Comparison of ENCODE assay signal across 8 cellular contexts in the genomic region with DNA sequence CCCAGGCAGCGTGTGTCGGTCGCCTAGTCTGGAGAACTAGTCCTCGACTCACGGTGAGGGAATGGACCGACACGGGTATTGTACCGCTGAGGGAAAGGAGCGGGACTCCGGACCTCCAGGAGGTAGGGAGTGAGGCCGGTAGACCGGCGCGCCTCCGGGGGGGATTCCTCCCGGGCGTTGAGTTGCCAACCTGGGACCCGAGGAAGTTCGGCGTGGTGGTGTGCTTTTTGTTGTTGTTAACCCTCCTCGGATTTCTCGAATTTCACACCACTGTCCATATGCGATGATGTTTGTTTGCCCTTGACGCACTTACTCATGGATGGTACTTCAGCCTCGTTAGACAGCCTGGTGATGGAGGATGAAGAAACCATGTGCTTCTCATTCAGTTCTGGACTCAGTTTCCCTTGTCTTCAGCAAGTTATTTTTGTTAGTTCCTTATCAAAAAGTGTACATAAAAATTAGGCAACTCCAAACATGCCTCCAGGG. TPM values are rescaled to one million over a fixed set of nuclear protein-coding genes. Genes with fewer than 3 reads are reported as not detected.
DNase-seq lines count a peak whose midpoint lies in the region; ATAC-seq, FAIRE-seq and TF ChIP-seq lines count a peak whose summit lies in the region.
"Not testable (repeated sequence)": the region's sequence is repeated elsewhere in the genome, so short reads cannot be mapped to it uniquely, and the experiment has no call there.

No MANE protein-coding gene starts in this region.

- H3K4me2 ChIP-seq in keratinocyte (ENCODE audit: control insufficient read depth, extremely low read depth, insufficient read depth, low read depth, low read length) (peak overlapping the region; percentile 69), neural progenitor cell (peak overlapping the region; percentile 94)

- DNase-seq in Caco-2; HL-60 (ENCODE audit: low read depth in 1 of 2, low spot score in 1 of 2); activated naive CD8-positive, alpha-beta T cell treated with anti-CD3 and anti-CD28 coated beads, Interleukin-2, amount 10 ng/mL, durations not matched to agents 7 days and 5 days; endothelial cell (ENCODE audit: low spot score); keratinocyte (ENCODE audit: low read depth, low spot score); neural progenitor cell (ENCODE audit: low spot score): not testable (repeated sequence)
- peak in 1 of 2 experiments; percentile 3 for DNase-seq in SJCRH30

- BruUV-seq in Caco-2 (replicated peaks; lab: Mats Ljungman, UMichigan): TSS peak; percentile 46

- H3K9ac ChIP-seq in keratinocyte (ENCODE audit: control insufficient read depth, extremely low read depth, insufficient read depth, low read length) (peak overlapping the region; percentile 97), neural progenitor cell (peak overlapping the region; percentile 100)

- H3K36me3 Mint-ChIP-seq in Caco-2 (ENCODE audit: insufficient read depth, unreplicated experiment): peaks cover 70% of the 10 kb centered on the region
- peaks cover 33% of the 10 kb centered on the region for H3K36me3 Mint-ChIP-seq in activated naive CD8-positive, alpha-beta T cell treated with anti-CD3 and anti-CD28 coated beads, Interleukin-2, amount 10 ng/mL, durations not matched to agents 7 days and 5 days
- H3K36me3 Mint-ChIP-seq in endothelial cell (ENCODE audit: low read depth, unreplicated experiment): peaks cover 31% of the 10 kb centered on the region
- peaks cover 40% of the 10 kb centered on the region for H3K36me3 Mint-ChIP-seq in neural progenitor cell

- POLR2A ChIA-PET in Caco-2 (lab: Charles Lee); activated naive CD8-positive, alpha-beta T cell treated with anti-CD3 and anti-CD28 coated beads, Interleukin-2, amount 10 ng/mL, durations not matched to agents 7 days and 5 days (lab: Charles Lee): not testable (repeated sequence)

- intact Hi-C loops in Caco-2 (cut with micrococcal nuclease; ENCODE audit: unreplicated experiment): loop anchor here (5.0 kb wide), 1 partner anchor 38 kb away; no protein-coding TSS in a partner anchor

- not testable (repeated sequence) for H3K9me1 ChIP-seq in keratinocyte (ENCODE audit: control insufficient read depth, extremely low read depth, insufficient read depth, low read length)

- dilution Hi-C loops in keratinocyte (cut with MboI; ENCODE audit: extremely low pct_ligation_motif_present, low sequenced_read_pairs): not testable (repeated sequence)

- FAIRE-seq in keratinocyte (lab: Jason Lieb, UNC): not testable (repeated sequence)

- not testable (repeated sequence) for TF ChIP-seq CTCF in Caco-2 (IDR thresholded peaks at IDR 0.05; ENCODE audit: insufficient read depth in 1 of 2, low read depth in 1 of 2, low read length in 1 of 2, severe bottlenecking in 1 of 2, unreplicated experiment in 1 of 2); HL-60 (IDR thresholded peaks at IDR 0.05; ENCODE audit: insufficient read depth, low read length); endothelial cell (IDR thresholded peaks at IDR 0.05; ENCODE audit: unreplicated experiment); keratinocyte (optimal IDR thresholded peaks at IDR 0.05 in 1 of 3, IDR thresholded peaks at IDR 0.05 in 1 of 3, conservative IDR thresholded peaks at IDR 0.05 in 1 of 3; ENCODE audit: extremely low read depth in 1 of 3, insufficient read depth in 2 of 3, low read length in 3 of 3); neural progenitor cell (IDR thresholded peaks at IDR 0.05)

- not testable (repeated sequence) for H3K4me1 Mint-ChIP-seq in Caco-2 (ENCODE audit: low read depth, unreplicated experiment)
- H3K4me1 Mint-ChIP-seq in activated naive CD8-positive, alpha-beta T cell treated with anti-CD3 and anti-CD28 coated beads, Interleukin-2, amount 10 ng/mL, durations not matched to agents 7 days and 5 days: peaks cover 44% of the 10 kb centered on the region
- H3K4me1 Mint-ChIP-seq in endothelial cell (ENCODE audit: unreplicated experiment) (peaks cover 29% of the 10 kb centered on the region), neural progenitor cell (peaks cover 29% of the 10 kb centered on the region)

- not testable (repeated sequence) for H3K9me3 Mint-ChIP-seq in Caco-2 (ENCODE audit: unreplicated experiment); activated naive CD8-positive, alpha-beta T cell treated with anti-CD3 and anti-CD28 coated beads, Interleukin-2, amount 10 ng/mL, durations not matched to agents 7 days and 5 days; endothelial cell (ENCODE audit: unreplicated experiment); neural progenitor cell

- H3K4me3 Mint-ChIP-seq in Caco-2 (ENCODE audit: unreplicated experiment) (peak overlapping the region; percentile 98), endothelial cell (ENCODE audit: unreplicated experiment) (peak overlapping the region; percentile 97), neural progenitor cell (peak overlapping the region; percentile 97)
- peak overlapping the region; percentile 98 for H3K4me3 Mint-ChIP-seq in activated naive CD8-positive, alpha-beta T cell treated with anti-CD3 and anti-CD28 coated beads, Interleukin-2, amount 10 ng/mL, durations not matched to agents 7 days and 5 days

- not testable (repeated sequence) for H3F3A ChIP-seq in neural progenitor cell (ENCODE audit: low read depth)

- not testable (repeated sequence) for ATAC-seq in activated naive CD8-positive, alpha-beta T cell treated with anti-CD3 and anti-CD28 coated beads, Interleukin-2, amount 10 ng/mL, durations not matched to agents 7 days and 5 days (ENCODE audit: low read depth)

- not testable (repeated sequence) for H3K27me3 Mint-ChIP-seq in Caco-2 (ENCODE audit: insufficient read depth, unreplicated experiment); activated naive CD8-positive, alpha-beta T cell treated with anti-CD3 and anti-CD28 coated beads, Interleukin-2, amount 10 ng/mL, durations not matched to agents 7 days and 5 days; endothelial cell (ENCODE audit: unreplicated experiment); neural progenitor cell (ENCODE audit: insufficient read depth, low read depth)

- peaks cover 20% of the 10 kb centered on the region for H3K9me3 ChIP-seq in Caco-2
- not testable (repeated sequence) for H3K9me3 ChIP-seq in SJCRH30 (replicated peaks); keratinocyte (ENCODE audit: control insufficient read depth, low read depth, low read length); neural progenitor cell (ENCODE audit: low read depth)

- H3K4me1 ChIP-seq in Caco-2: peaks cover 11% of the 10 kb centered on the region
- H3K4me1 ChIP-seq in SJCRH30, neural progenitor cell: not testable (repeated sequence)
- peaks cover 14% of the 10 kb centered on the region for H3K4me1 ChIP-seq in keratinocyte (ENCODE audit: control insufficient read depth, extremely low read depth, insufficient read depth, low read length)

- H4K20me1 ChIP-seq in keratinocyte (ENCODE audit: control insufficient read depth, extremely low read depth, insufficient read depth, low read length): not testable (repeated sequence)
- peaks cover 13% of the 10 kb centered on the region for H4K20me1 ChIP-seq in neural progenitor cell (ENCODE audit: low read depth)

- H3K27ac Mint-ChIP-seq in Caco-2 (ENCODE audit: unreplicated experiment): peak overlapping the region; percentile 97
- peak overlapping the region; percentile 98 for H3K27ac Mint-ChIP-seq in activated naive CD8-positive, alpha-beta T cell treated with anti-CD3 and anti-CD28 coated beads, Interleukin-2, amount 10 ng/mL, durations not matched to agents 7 days and 5 days
- peak overlapping the region; percentile 97 for H3K27ac Mint-ChIP-seq in endothelial cell (ENCODE audit: unreplicated experiment)
- H3K27ac Mint-ChIP-seq in neural progenitor cell: peak overlapping the region; percentile 94

- H3K36me3 ChIP-seq in Caco-2 (ENCODE audit: control insufficient read depth, insufficient read depth, low read length); keratinocyte (ENCODE audit: control insufficient read depth in 2 of 2, extremely low read depth in 1 of 2, insufficient read depth in 2 of 2, low read length in 2 of 2); neural progenitor cell: not testable (repeated sequence)
- H3K36me3 ChIP-seq in SJCRH30: peaks cover 30% of the 10 kb centered on the region

- CTCF ChIA-PET in Caco-2 (lab: Charles Lee): not testable (repeated sequence)

- not testable (repeated sequence) for H3K27me3 ChIP-seq in Caco-2 (replicated peaks; ENCODE audit: control insufficient read depth, insufficient read depth, low read length); HL-60 (ENCODE audit: insufficient read depth, poor library complexity, severe bottlenecking); SJCRH30; keratinocyte (ENCODE audit: control insufficient read depth, extremely low read depth, insufficient read depth, low read length); neural progenitor cell

- H2AFZ ChIP-seq in keratinocyte (ENCODE audit: control insufficient read depth, low read length) (peak overlapping the region; percentile 100), neural progenitor cell (replicated peaks) (peak overlapping the region; percentile 100)

- H3K27ac ChIP-seq in HL-60 (replicated peaks) (peak overlapping the region; percentile 100), SJCRH30 (peak overlapping the region; percentile 99), keratinocyte (ENCODE audit: control insufficient read depth, insufficient read depth, low read length) (peak overlapping the region; percentile 98), neural progenitor cell (peak overlapping the region; percentile 100), temporal lobe (ENCODE audit: low read depth, low read length) (peak overlapping the region; percentile 95)

- H3K4me3 ChIP-seq in Caco-2 (ENCODE audit: low read depth, low read length) (peak overlapping the region; percentile 92), HL-60 (replicated peaks; ENCODE audit: insufficient read depth, low read length) (peak overlapping the region; percentile 85), SJCRH30 (peak overlapping the region; percentile 98), keratinocyte (ENCODE audit: control insufficient read depth in 2 of 3, extremely low read depth in 1 of 3, insufficient read depth in 2 of 3, low read depth in 1 of 3, low read length in 3 of 3) (peak overlapping the region; percentile 87 to 98 (median 93)), neural progenitor cell (peak overlapping the region; percentile 100)

- H3K79me2 ChIP-seq in keratinocyte (ENCODE audit: control insufficient read depth, insufficient read depth, low read length) (peaks cover 45% of the 10 kb centered on the region), neural progenitor cell (ENCODE audit: low read depth) (peaks cover 92% of the 10 kb centered on the region)

RNA-seq across cellular contexts. Expression of a gene that starts 0.3 kb away (rescaled TPM):
- total RNA-seq in Caco-2 (2022) (165 and 185 TPM in 2 replicates), endothelial cell (ENCODE audit: unreplicated experiment) (120 TPM), neural progenitor cell (ENCODE audit: low replicate concordance) (70.9 and 112 TPM in 2 replicates), temporal lobe (38.1 TPM)
- total RNA-seq in SJCRH30 (2014; rRNA removed; shearing (Covaris generic)): 75.4 and 89.3 TPM in 2 replicates
- total RNA-seq in activated naive CD8-positive, alpha-beta T cell treated with anti-CD3 and anti-CD28 coated beads, Interleukin-2, amount 10 ng/mL, durations not matched to agents 7 days and 5 days: 100 to 1,000 TPM; 119 to 128 TPM
- polyA plus RNA-seq in keratinocyte: 160 to 210 TPM (median 203 TPM) in 3 replicates
- polyA plus RNA-seq in keratinocyte (2011; ENCODE audit: low read depth): 113 TPM
- 114 and 158 TPM in 2 replicates for polyA plus RNA-seq in keratinocyte (2011; cell fraction: cytosol; rRNA removed)
- polyA plus RNA-seq in keratinocyte (2011; cell fraction: nucleus; rRNA removed): 195 and 227 TPM in 2 replicates
- polyA plus RNA-seq in keratinocyte (2012; ENCODE audit: low replicate concordance): 107 and 153 TPM in 2 replicates
- polyA minus RNA-seq in keratinocyte: 81.6 to 167 TPM (median 162 TPM) in 3 replicates
- 102 TPM for polyA minus RNA-seq in keratinocyte (2011; cell fraction: cytosol; rRNA and poly(A)+ RNA removed)
- polyA minus RNA-seq in keratinocyte (2011; cell fraction: nucleus; rRNA and poly(A)+ RNA removed): 80.3 and 122 TPM in 2 replicates

RNA-seq across cellular contexts. Expression of a gene that starts 0.6 kb away (rescaled TPM):
- total RNA-seq in Caco-2 (2022) (61.1 and 63.0 TPM in 2 replicates), endothelial cell (ENCODE audit: unreplicated experiment) (42.3 TPM), neural progenitor cell (ENCODE audit: low replicate concordance) (42.7 and 44.8 TPM in 2 replicates), temporal lobe (262 TPM)
- 38.9 TPM in 2 replicates for total RNA-seq in SJCRH30 (2014; rRNA removed; shearing (Covaris generic))
- total RNA-seq in activated naive CD8-positive, alpha-beta T cell treated with anti-CD3 and anti-CD28 coated beads, Interleukin-2, amount 10 ng/mL, durations not matched to agents 7 days and 5 days: 10 to 100 TPM; 82.1 to 93.4 TPM
- 33.0 to 79.1 TPM (median 45.2 TPM) in 3 replicates for polyA plus RNA-seq in keratinocyte
- 115 TPM for polyA plus RNA-seq in keratinocyte (2011; ENCODE audit: low read depth)
- 31.9 and 43.7 TPM in 2 replicates for polyA plus RNA-seq in keratinocyte (2011; cell fraction: cytosol; rRNA removed)
- 49.0 and 54.0 TPM in 2 replicates for polyA plus RNA-seq in keratinocyte (2011; cell fraction: nucleus; rRNA removed)
- polyA plus RNA-seq in keratinocyte (2012; ENCODE audit: low replicate concordance): 29.2 and 35.9 TPM in 2 replicates
- polyA minus RNA-seq in keratinocyte: 36.3 to 49.5 TPM (median 40.4 TPM) in 3 replicates
- polyA minus RNA-seq in keratinocyte (2011; cell fraction: cytosol; rRNA and poly(A)+ RNA removed): 23.0 TPM
- polyA minus RNA-seq in keratinocyte (2011; cell fraction: nucleus; rRNA and poly(A)+ RNA removed): 14.6 and 19.9 TPM in 2 replicates
